ENCODE assay signal across 20 cellular contexts in genomic region chr2:142805244-142805643, GRCh38.
DNase-seq lines count a peak whose midpoint lies in the region; ATAC-seq and TF ChIP-seq lines count a peak whose summit lies in the region.
"Had no signal": no experiment of that assay in that cellular context is flagged by ENCODE, and none has a peak within 500 bp of the region (broad histone marks: within the 10 kb centered on the region; RNA-seq: fewer than 3 reads in every experiment).

No MANE protein-coding gene starts in this region.

- POLR2A ChIA-PET in PC-3 (lab: Charles Lee; ENCODE audit: unreplicated experiment): no interaction called here

- H3K36me3 Mint-ChIP-seq in neural progenitor cell: no peaks in the 10 kb centered on the region
- no peaks in the 10 kb centered on the region for H3K36me3 Mint-ChIP-seq in T-helper 17 cell (ENCODE audit: low read depth)
- H3K36me3 Mint-ChIP-seq: CD4-positive, CD25-positive, alpha-beta regulatory T cell; CD8-positive, alpha-beta memory T cell had no signal

- H3K9me3 ChIP-seq in PC-3 (ENCODE audit: low read length) (no peaks in the 10 kb centered on the region), neural progenitor cell (ENCODE audit: low read depth) (no peaks in the 10 kb centered on the region), T-helper 17 cell (ENCODE audit: control insufficient read depth, low read length, poor library complexity, severe bottlenecking) (no peaks in the 10 kb centered on the region)
- H3K9me3 ChIP-seq: BE2C, Caco-2 had no signal

- H3K9ac ChIP-seq in PC-3 (ENCODE audit: low read length) (no peak overlapping the region), neural progenitor cell (no peak overlapping the region)

- H3K9me2 ChIP-seq in PC-3 (replicated peaks; ENCODE audit: low read length): no peaks in the 10 kb centered on the region

- no peak for TF ChIP-seq CTCF in PC-3 (conservative IDR thresholded peaks at IDR 0.05; ENCODE audit: low read depth, low read length)
- no peak for TF ChIP-seq CTCF in neural progenitor cell (IDR thresholded peaks at IDR 0.05)

- H3K9me3 Mint-ChIP-seq in neural progenitor cell: peaks cover 2% of the 10 kb centered on the region

- H3K27ac Mint-ChIP-seq in neural progenitor cell: no peak overlapping the region
- no peak overlapping the region for H3K27ac Mint-ChIP-seq in T-helper 17 cell
- H3K27ac Mint-ChIP-seq: CD4-positive, CD25-positive, alpha-beta regulatory T cell; CD8-positive, alpha-beta memory T cell had no signal

- H2AFZ ChIP-seq in ACC112 (ENCODE audit: low read length, unreplicated experiment) (peak overlapping the region; percentile 82), PC-3 (ENCODE audit: low read length) (no peak overlapping the region), neural progenitor cell (replicated peaks) (peak overlapping the region; percentile 26)

- no peaks in the 10 kb centered on the region for H3K27me3 Mint-ChIP-seq in neural progenitor cell (ENCODE audit: insufficient read depth, low read depth)
- no peaks in the 10 kb centered on the region for H3K27me3 Mint-ChIP-seq in T-helper 17 cell
- H3K27me3 Mint-ChIP-seq: CD4-positive, CD25-positive, alpha-beta regulatory T cell had no signal

- ATAC-seq in PC-3: peak; percentile 83
- ATAC-seq in T-helper 17 cell: no peak
- ATAC-seq in HG02623 (IDR thresholded peaks at IDR 0.05; ENCODE audit: unreplicated experiment): no peak
- ATAC-seq in GM21528 (IDR thresholded peaks at IDR 0.05; ENCODE audit: low FRiP score, unreplicated experiment): no peak
- no peak for ATAC-seq in GM21515 (IDR thresholded peaks at IDR 0.05; ENCODE audit: unreplicated experiment)
- ATAC-seq: HepG2 had no signal

- no TSS peak for BruUV-seq in PC-3 (replicated peaks; lab: Mats Ljungman, UMichigan)

- intact Hi-C loops in PC-3 (cut with micrococcal nuclease): loop anchor here (2.0 kb wide), 1 partner anchor 70 kb away; no protein-coding TSS in a partner anchor

- H3K4me3 ChIP-seq in ACC112 (ENCODE audit: low read depth, low read length) (peak overlapping the region; percentile 28; the same call in 1 of the 2 replicates), PC-3 (ENCODE audit: low read length) (no peak overlapping the region), neural progenitor cell (no peak overlapping the region)

- H3K27ac ChIP-seq in ACC112 (ENCODE audit: low read depth, low read length) (no peak overlapping the region), PC-3 (ENCODE audit: low read length) (peak overlapping the region; percentile 39), neural progenitor cell (no peak overlapping the region)

- H3F3A ChIP-seq in PC-3 (ENCODE audit: low read length, unreplicated experiment) (no peaks in the 10 kb centered on the region), neural progenitor cell (ENCODE audit: low read depth) (no peaks in the 10 kb centered on the region)

- H3K4me1 Mint-ChIP-seq in neural progenitor cell: no peaks in the 10 kb centered on the region
- no peaks in the 10 kb centered on the region for H3K4me1 Mint-ChIP-seq in T-helper 17 cell
- H3K4me1 Mint-ChIP-seq: CD4-positive, CD25-positive, alpha-beta regulatory T cell; CD8-positive, alpha-beta memory T cell had no signal

- no peak for DNase-seq in PC-3
- no peak for DNase-seq in neural progenitor cell (ENCODE audit: low spot score)
- no peak for DNase-seq in T-helper 17 cell
- DNase-seq: 8988T; ACHN; BE2C; C1 segment of cervical spinal cord; Caco-2; CD4-positive, CD25-positive, alpha-beta regulatory T cell; CD8-positive, alpha-beta memory T cell; DMS153; DMS79; GDM1; GOT3; H7 had no signal

- H3K36me3 ChIP-seq in ACC112 (ENCODE audit: insufficient read depth, low read length) (no peaks in the 10 kb centered on the region), PC-3 (ENCODE audit: low read depth, low read length) (no peaks in the 10 kb centered on the region), neural progenitor cell (no peaks in the 10 kb centered on the region)
- H3K36me3 ChIP-seq: BE2C had no signal

- H3K79me2 ChIP-seq in ACC112 (ENCODE audit: control insufficient read depth, insufficient read depth, low read length, unreplicated experiment) (no peaks in the 10 kb centered on the region), PC-3 (ENCODE audit: low read length) (no peaks in the 10 kb centered on the region), neural progenitor cell (ENCODE audit: low read depth) (no peaks in the 10 kb centered on the region)

- H3K4me2 ChIP-seq in PC-3 (ENCODE audit: low read length) (peak overlapping the region; percentile 26), neural progenitor cell (no peak overlapping the region)

- H4K20me1 ChIP-seq in PC-3 (ENCODE audit: low read length) (no peaks in the 10 kb centered on the region), neural progenitor cell (ENCODE audit: low read depth) (no peaks in the 10 kb centered on the region)

- CTCF ChIA-PET in PC-3 (lab: Charles Lee): interaction anchor here (0.5 to 1.0 kb wide), 3 partner anchors 27 to 175 kb away, joined by 3 read pairs; no protein-coding TSS in a partner anchor

- H3K4me3 Mint-ChIP-seq in neural progenitor cell (no peak overlapping the region), T-helper 17 cell (no peak overlapping the region)
- H3K4me3 Mint-ChIP-seq: CD4-positive, CD25-positive, alpha-beta regulatory T cell; CD8-positive, alpha-beta memory T cell had no signal

- H3K27me3 ChIP-seq in ACC112 (ENCODE audit: insufficient read depth, low read length) (no peaks in the 10 kb centered on the region), PC-3 (ENCODE audit: low read length) (no peaks in the 10 kb centered on the region), neural progenitor cell (no peaks in the 10 kb centered on the region)
- H3K27me3 ChIP-seq: BE2C had no signal

- H3K4me1 ChIP-seq in ACC112 (ENCODE audit: control insufficient read depth, insufficient read depth, low read length, unreplicated experiment): peaks cover 12% of the 10 kb centered on the region
- H3K4me1 ChIP-seq in PC-3 (ENCODE audit: insufficient read depth, low read length): peaks cover 20% of the 10 kb centered on the region
- H3K4me1 ChIP-seq in neural progenitor cell: no peaks in the 10 kb centered on the region
- H3K4me1 ChIP-seq: BE2C, Caco-2 had no signal
